In the genomic region with DNA sequence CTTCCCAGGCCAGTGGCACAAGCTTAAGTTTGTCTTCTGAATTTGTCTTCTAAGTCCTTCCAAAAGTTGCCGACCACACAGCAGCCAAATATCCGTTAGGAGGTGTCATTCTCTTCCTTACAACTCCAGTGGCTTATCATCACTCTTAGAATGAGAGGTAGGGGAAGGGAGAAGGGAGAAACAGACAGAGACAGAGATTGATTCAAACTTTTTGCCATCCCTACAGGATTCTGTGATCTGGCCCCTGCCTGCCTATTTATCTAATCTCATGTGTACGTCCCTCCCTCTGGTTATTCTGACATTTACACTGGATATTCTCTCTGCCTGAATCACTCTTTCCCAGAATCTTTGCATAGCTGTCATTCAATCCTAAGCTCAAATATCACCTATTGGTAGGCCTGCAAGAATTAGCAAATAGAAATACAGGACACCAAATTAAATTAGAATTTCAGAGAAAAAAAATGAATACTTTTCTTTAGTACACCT, we compare ENCODE assay signal across 1 cellular context.
TF ChIP-seq lines count a peak whose summit lies in the region.

No MANE protein-coding gene starts in this region.

TF ChIP-seq in WTC11, 78 proteins besides CTCF, POLR2A, EP300 and RAD21 (continued from another document):
- TF ChIP-seq, protein P1, sequence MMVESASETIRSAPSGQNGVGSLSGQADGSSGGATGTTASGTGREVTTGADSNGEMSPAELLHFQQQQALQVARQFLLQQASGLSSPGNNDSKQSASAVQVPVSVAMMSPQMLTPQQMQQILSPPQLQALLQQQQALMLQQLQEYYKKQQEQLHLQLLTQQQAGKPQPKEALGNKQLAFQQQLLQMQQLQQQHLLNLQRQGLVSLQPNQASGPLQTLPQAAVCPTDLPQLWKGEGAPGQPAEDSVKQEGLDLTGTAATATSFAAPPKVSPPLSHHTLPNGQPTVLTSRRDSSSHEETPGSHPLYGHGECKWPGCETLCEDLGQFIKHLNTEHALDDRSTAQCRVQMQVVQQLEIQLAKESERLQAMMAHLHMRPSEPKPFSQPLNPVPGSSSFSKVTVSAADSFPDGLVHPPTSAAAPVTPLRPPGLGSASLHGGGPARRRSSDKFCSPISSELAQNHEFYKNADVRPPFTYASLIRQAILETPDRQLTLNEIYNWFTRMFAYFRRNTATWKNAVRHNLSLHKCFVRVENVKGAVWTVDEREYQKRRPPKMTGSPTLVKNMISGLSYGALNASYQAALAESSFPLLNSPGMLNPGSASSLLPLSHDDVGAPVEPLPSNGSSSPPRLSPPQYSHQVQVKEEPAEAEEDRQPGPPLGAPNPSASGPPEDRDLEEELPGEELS (CRISPR knock-in tag; IDR thresholded peaks at IDR 0.05), result no peak
- TF ChIP-seq SOX15 (CRISPR knock-in tag; IDR thresholded peaks at IDR 0.05) (no peak), GABPB1 (CRISPR knock-in tag; IDR thresholded peaks at IDR 0.05) (no peak), JAZF1 (CRISPR knock-in tag; IDR thresholded peaks at IDR 0.05) (no peak), ZNF138 (CRISPR knock-in tag; conservative IDR thresholded peaks at IDR 0.05) (no peak), NFATC4 (CRISPR knock-in tag; IDR thresholded peaks at IDR 0.05) (no peak)
- TF ChIP-seq, protein P2, sequence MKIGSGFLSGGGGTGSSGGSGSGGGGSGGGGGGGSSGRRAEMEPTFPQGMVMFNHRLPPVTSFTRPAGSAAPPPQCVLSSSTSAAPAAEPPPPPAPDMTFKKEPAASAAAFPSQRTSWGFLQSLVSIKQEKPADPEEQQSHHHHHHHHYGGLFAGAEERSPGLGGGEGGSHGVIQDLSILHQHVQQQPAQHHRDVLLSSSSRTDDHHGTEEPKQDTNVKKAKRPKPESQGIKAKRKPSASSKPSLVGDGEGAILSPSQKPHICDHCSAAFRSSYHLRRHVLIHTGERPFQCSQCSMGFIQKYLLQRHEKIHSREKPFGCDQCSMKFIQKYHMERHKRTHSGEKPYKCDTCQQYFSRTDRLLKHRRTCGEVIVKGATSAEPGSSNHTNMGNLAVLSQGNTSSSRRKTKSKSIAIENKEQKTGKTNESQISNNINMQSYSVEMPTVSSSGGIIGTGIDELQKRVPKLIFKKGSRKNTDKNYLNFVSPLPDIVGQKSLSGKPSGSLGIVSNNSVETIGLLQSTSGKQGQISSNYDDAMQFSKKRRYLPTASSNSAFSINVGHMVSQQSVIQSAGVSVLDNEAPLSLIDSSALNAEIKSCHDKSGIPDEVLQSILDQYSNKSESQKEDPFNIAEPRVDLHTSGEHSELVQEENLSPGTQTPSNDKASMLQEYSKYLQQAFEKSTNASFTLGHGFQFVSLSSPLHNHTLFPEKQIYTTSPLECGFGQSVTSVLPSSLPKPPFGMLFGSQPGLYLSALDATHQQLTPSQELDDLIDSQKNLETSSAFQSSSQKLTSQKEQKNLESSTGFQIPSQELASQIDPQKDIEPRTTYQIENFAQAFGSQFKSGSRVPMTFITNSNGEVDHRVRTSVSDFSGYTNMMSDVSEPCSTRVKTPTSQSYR (CRISPR knock-in tag; IDR thresholded peaks at IDR 0.05), result no peak
- TF ChIP-seq, protein P3, sequence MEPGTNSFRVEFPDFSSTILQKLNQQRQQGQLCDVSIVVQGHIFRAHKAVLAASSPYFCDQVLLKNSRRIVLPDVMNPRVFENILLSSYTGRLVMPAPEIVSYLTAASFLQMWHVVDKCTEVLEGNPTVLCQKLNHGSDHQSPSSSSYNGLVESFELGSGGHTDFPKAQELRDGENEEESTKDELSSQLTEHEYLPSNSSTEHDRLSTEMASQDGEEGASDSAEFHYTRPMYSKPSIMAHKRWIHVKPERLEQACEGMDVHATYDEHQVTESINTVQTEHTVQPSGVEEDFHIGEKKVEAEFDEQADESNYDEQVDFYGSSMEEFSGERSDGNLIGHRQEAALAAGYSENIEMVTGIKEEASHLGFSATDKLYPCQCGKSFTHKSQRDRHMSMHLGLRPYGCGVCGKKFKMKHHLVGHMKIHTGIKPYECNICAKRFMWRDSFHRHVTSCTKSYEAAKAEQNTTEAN (CRISPR knock-in tag; IDR thresholded peaks at IDR 0.05), result no peak
TF ChIP-seq in WTC11: peak in this region for 0.
